Comparison of ENCODE assay signal across 8 cellular contexts in genomic region chr7:134571101-134571500, GRCh38. TPM values are rescaled to one million over a fixed set of nuclear protein-coding genes. Genes with fewer than 3 reads are reported as not detected.
"Had no signal": no experiment of that assay in that cellular context is flagged by ENCODE, and none has a peak within 500 bp of the region (broad histone marks: within the 10 kb centered on the region; RNA-seq: fewer than 3 reads in every experiment).

No MANE protein-coding gene starts in this region.

- H3K4me3 ChIP-seq: K562 had no signal

- ATAC-seq: HepG2, K562 had no signal

- H3K4me3 Mint-ChIP-seq: IgD-negative memory B cell had no signal

- H3K27ac Mint-ChIP-seq: IgD-negative memory B cell had no signal

- DNase-seq: IMR-90 had no signal

- H3K4me1 Mint-ChIP-seq: IgD-negative memory B cell had no signal

- H3K27ac ChIP-seq: HL-60 had no signal

- H3K36me3 Mint-ChIP-seq: IgD-negative memory B cell had no signal

- FAIRE-seq: HepG2, HTR-8/SVneo, K562 had no signal

RNA-seq across cellular contexts. Expression of gene AKR1B15, which starts 22.2 kb away (rescaled TPM):
- total RNA-seq: HT-29, HT1080, IMR-90, K562 had no signal
- polyA plus RNA-seq: HepG2, IgD-negative memory B cell, IMR-90, K562 had no signal

RNA-seq across cellular contexts. Expression of gene AKR1B10, which starts 43.7 kb away (rescaled TPM):
- total RNA-seq: K562 had no signal
- polyA plus RNA-seq: IgD-negative memory B cell, K562 had no signal
